1 cellular context compared by ENCODE assay signal in genomic region chr2:66446924-66447323, GRCh38.
TF ChIP-seq lines count a peak whose summit lies in the region.

No MANE protein-coding gene starts in this region.

TF ChIP-seq in IMR-90, 13 proteins besides CTCF, POLR2A, EP300 and RAD21:
- no peak for TF ChIP-seq MAZ (IDR thresholded peaks at IDR 0.05; ENCODE audit: borderline replicate concordance, low read depth, low read length)
